ENCODE assay signal across 8 cellular contexts in the genomic region with DNA sequence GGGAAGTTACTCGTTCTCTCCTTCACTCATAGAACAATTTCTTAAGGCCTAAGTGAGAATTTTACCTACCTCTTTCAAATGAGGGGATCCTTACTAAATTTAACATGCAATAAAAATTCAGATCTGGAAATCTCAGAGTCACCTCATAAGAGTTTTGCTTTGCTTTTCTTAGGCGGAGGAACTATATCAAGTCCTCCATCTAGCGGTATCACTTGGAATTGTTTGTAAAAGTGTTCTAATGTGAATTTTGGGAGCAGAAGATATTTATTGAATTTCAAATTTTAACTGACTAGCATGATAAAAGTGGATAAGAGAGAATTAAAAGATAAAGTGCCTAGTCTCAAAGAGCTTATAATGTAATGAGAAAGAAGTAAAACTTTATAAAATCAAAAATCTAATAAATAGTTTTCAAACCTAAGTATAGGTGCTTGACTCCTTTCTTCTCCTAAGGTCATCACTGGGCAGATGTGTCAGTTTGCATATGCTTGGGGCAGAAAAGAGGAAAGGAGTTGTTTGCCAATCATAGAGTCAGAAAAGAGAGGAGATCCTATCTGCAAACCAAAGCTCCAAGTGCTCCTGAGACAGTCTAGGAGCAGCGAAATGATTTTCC.
DNase-seq lines count a peak whose midpoint lies in the region; ATAC-seq and TF ChIP-seq lines count a peak whose summit lies in the region.

No MANE protein-coding gene starts in this region.

- no peaks in the 10 kb centered on the region for H3K9me3 ChIP-seq in right lobe of liver

- WGBS in right lobe of liver (ENCODE audit: insufficient coverage, low coverage, low lambda C conversion rate, missing lambda C conversion rate), result 13% methylated on average over 3 of the region's 4 CpGs

- H3K4me3 ChIP-seq in right lobe of liver, result no peak overlapping the region

- TF ChIP-seq CTCF in right lobe of liver (IDR thresholded peaks at IDR 0.05), result peak; percentile 59 to 73 (median 64)

- no peak overlapping the region for H3K27ac ChIP-seq in right lobe of liver

- intact Hi-C loops in right lobe of liver (cut with DNase I), result no loop called here

- ATAC-seq in right lobe of liver (peak; percentile 74 to 87 (median 82)), HG03521 (IDR thresholded peaks at IDR 0.05; ENCODE audit: unreplicated experiment) (no peak), HG03159 (IDR thresholded peaks at IDR 0.05; ENCODE audit: unreplicated experiment) (no peak)

- no peak for TF ChIP-seq POLR2A in right lobe of liver (IDR thresholded peaks at IDR 0.05)

- no peaks in the 10 kb centered on the region for H3K36me3 ChIP-seq in right lobe of liver

- peaks cover 0 to 11% (median 5%) of the 10 kb centered on the region in 4 donors for H3K4me1 ChIP-seq in right lobe of liver

- H3K27me3 ChIP-seq in right lobe of liver, result no peaks in the 10 kb centered on the region

- DNase-seq in NCI-H510A treated with DMSO at 0.1 percent for 48 hours (lab: John Stamatoyannopoulos, UW), result peak; percentile 22
- no peak for DNase-seq in NCI-H510A (lab: John Stamatoyannopoulos, UW)
- peak; percentile 62 to 70 for DNase-seq in Kasumi-1 (lab: John Stamatoyannopoulos, UW)
- DNase-seq in astrocyte of the hippocampus (ENCODE audit: low read depth, low spot score), result peak; percentile 57
- DNase-seq in right lobe of liver, result no peak
- no peak for DNase-seq in middle frontal gyrus (ENCODE audit: extremely low spot score, low spot score)

Comparison
In these comparisons a context has a peak if more than half of its experiments do, and no peak if none do; other contexts are left out.
1. DNase-seq: peak in NCI-H510A treated with DMSO at 0.1 percent for 48 hours (single experiment), Kasumi-1 (2 of 2) and astrocyte of the hippocampus (single experiment); none in NCI-H510A (single experiment), right lobe of liver (0 of 3) and middle frontal gyrus (single experiment).
2. ATAC-seq: peak in right lobe of liver (4 of 4); none in HG03521 (single experiment) and HG03159 (single experiment).